ENCODE assay signal across 8 cellular contexts in the genomic region with DNA sequence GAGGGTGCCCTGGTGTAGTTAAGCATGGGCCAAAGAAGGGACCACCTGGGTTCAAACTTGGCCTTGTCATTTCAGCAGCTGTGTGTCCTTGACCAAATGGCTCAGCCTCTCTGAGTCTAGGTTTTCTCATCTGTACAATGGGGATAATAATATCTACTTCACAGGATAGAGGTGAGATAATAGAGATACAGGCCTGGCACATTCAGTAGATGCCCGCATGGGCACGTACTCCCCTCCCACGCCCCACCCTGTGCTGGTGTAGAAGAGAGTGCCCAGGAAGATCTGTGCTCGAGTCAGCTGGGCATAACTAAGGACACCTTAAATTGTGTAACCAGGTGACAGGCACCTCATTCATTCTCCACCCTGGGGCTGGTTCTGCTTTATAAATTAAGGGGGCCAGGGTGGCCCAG. TPM values are rescaled to one million over a fixed set of nuclear protein-coding genes. Genes with fewer than 3 reads are reported as not detected.
A peak's percentile ranks its signal among the peaks of the same experiment; 100 is the strongest.
DNase-seq lines count a peak whose midpoint lies in the region; ATAC-seq and TF ChIP-seq lines count a peak whose summit lies in the region.

No MANE protein-coding gene starts in this region.

- DNase-seq in activated naive CD4-positive, alpha-beta T cell treated with anti-CD3 and anti-CD28 coated beads, Interleukin-2, amount 50 U/mL, for 72 hours (ENCODE audit: low spot score in 2 of 2), result no peak
- peak; percentile 22 for DNase-seq in stimulated activated CD4-positive, alpha-beta T cell treated with anti-CD3 and anti-CD28 coated beads, Interleukin-12 subunit alpha, Interleukin-12 subunit beta, amount 100 ng/mL, for 4 hours
- DNase-seq in osteocyte (ENCODE audit: extremely low spot score, unreplicated experiment), result no peak
- no peak for DNase-seq in OCI-M2 (lab: John Stamatoyannopoulos, UW; ENCODE audit: unreplicated experiment)
- no peak for DNase-seq in mesothelial cell of epicardium (ENCODE audit: low spot score in 2 of 2, unreplicated experiment in 2 of 2)
- no peak for DNase-seq in NCI-H2196 (lab: John Stamatoyannopoulos, UW; ENCODE audit: unreplicated experiment)

- no peak for TF ChIP-seq CTCF in osteocyte (IDR thresholded peaks at IDR 0.05)
- no peak for TF ChIP-seq CTCF in mesothelial cell of epicardium (IDR thresholded peaks at IDR 0.05; ENCODE audit: unreplicated experiment)

- H3K36me3 Mint-ChIP-seq in activated naive CD4-positive, alpha-beta T cell treated with anti-CD3 and anti-CD28 coated beads, Interleukin-2, amount 50 U/mL, for 72 hours, result peaks cover 0 to 29% of the 10 kb centered on the region in 2 donors
- H3K36me3 Mint-ChIP-seq in osteocyte (ENCODE audit: unreplicated experiment) (no peaks in the 10 kb centered on the region), mesothelial cell of epicardium (no peaks in the 10 kb centered on the region)

- peak overlapping the region; percentile 99 for H3K27ac Mint-ChIP-seq in activated naive CD4-positive, alpha-beta T cell treated with anti-CD3 and anti-CD28 coated beads, Interleukin-2, amount 50 U/mL, for 72 hours
- H3K27ac Mint-ChIP-seq in osteocyte (ENCODE audit: unreplicated experiment), result no peak overlapping the region
- H3K27ac Mint-ChIP-seq in mesothelial cell of epicardium, result no peak overlapping the region

- H3K27me3 Mint-ChIP-seq in osteocyte (ENCODE audit: unreplicated experiment), result peaks cover 21% of the 10 kb centered on the region
- peaks cover 21% of the 10 kb centered on the region for H3K27me3 Mint-ChIP-seq in mesothelial cell of epicardium (ENCODE audit: low read depth)

- no peaks in the 10 kb centered on the region for H3K4me1 Mint-ChIP-seq in osteocyte (ENCODE audit: unreplicated experiment)
- H3K4me1 Mint-ChIP-seq in mesothelial cell of epicardium, result peaks cover 11% of the 10 kb centered on the region

- ATAC-seq in GM18907 (IDR thresholded peaks at IDR 0.05; ENCODE audit: unreplicated experiment) (peak; percentile 8), HG03039 (IDR thresholded peaks at IDR 0.05; ENCODE audit: unreplicated experiment) (peak; percentile 16)
- peak; percentile 23 to 25 for ATAC-seq in activated naive CD4-positive, alpha-beta T cell treated with anti-CD3 and anti-CD28 coated beads, Interleukin-2, amount 50 U/mL, for 72 hours

- no peaks in the 10 kb centered on the region for H3K9me3 Mint-ChIP-seq in activated naive CD4-positive, alpha-beta T cell treated with anti-CD3 and anti-CD28 coated beads, Interleukin-2, amount 50 U/mL, for 72 hours
- H3K9me3 Mint-ChIP-seq in osteocyte (ENCODE audit: unreplicated experiment) (no peaks in the 10 kb centered on the region), mesothelial cell of epicardium (peaks cover 4% of the 10 kb centered on the region)

- H3K4me3 Mint-ChIP-seq in osteocyte (ENCODE audit: unreplicated experiment) (no peak overlapping the region), mesothelial cell of epicardium (no peak overlapping the region)

RNA-seq across cellular contexts. Expression of a gene that starts 8.4 kb away (rescaled TPM):
- 10 to 100 TPM; 11.9 to 22.5 TPM for total RNA-seq in activated naive CD4-positive, alpha-beta T cell treated with anti-CD3 and anti-CD28 coated beads, Interleukin-2, amount 50 U/mL, for 72 hours
- 35.9 and 41.2 TPM in 2 replicates for total RNA-seq in osteocyte
- total RNA-seq in mesothelial cell of epicardium, result 27.8 to 28.6 TPM (median 27.9 TPM) in 3 replicates

RNA-seq across cellular contexts. Expression of a gene that starts 21.1 kb away (rescaled TPM):
- total RNA-seq in activated naive CD4-positive, alpha-beta T cell treated with anti-CD3 and anti-CD28 coated beads, Interleukin-2, amount 50 U/mL, for 72 hours, result 10 to 100 TPM; 25.9 to 66.7 TPM
- total RNA-seq in osteocyte (25.4 and 26.7 TPM in 2 replicates), mesothelial cell of epicardium (25.1 to 25.9 TPM (median 25.3 TPM) in 3 replicates)

Comparison
In these comparisons a context has a peak if more than half of its experiments do, and no peak if none do; other contexts are left out.
1. H3K27ac Mint-ChIP-seq: peak in activated naive CD4-positive, alpha-beta T cell treated with anti-CD3 and anti-CD28 coated beads, Interleukin-2, amount 50 U/mL, for 72 hours (2 of 2); none in osteocyte (single experiment) and mesothelial cell of epicardium (single experiment).
2. Peak in every context shown above with its lines, with median percentiles within 50 percentile points of each other: ATAC-seq.